20 cellular contexts compared by ENCODE assay signal in the genomic region with DNA sequence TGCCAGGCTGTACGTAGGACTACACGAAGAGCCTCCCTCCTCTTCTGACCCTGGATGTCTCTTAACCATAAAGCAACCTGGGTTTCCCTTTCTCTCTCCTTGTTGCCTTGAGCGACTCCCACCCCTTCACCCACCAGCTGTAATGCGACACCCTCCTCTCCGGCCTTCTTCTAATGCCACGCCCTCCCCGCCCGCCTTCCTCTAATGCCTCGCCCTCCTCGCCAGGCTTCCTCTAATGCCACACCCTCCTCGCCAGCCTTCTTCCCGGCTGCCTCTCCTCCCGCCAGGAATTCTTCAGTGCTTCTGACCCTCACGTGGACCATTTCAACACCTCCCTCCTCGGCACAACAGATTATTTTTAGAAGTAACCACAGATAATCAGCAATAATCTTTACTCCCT.
DNase-seq lines count a peak whose midpoint lies in the region; ATAC-seq, FAIRE-seq and TF ChIP-seq lines count a peak whose summit lies in the region.
"Had no signal": no experiment of that assay in that cellular context is flagged by ENCODE, and none has a peak within 500 bp of the region (broad histone marks: within the 10 kb centered on the region; RNA-seq: fewer than 3 reads in every experiment).

No MANE protein-coding gene starts in this region.

- H3K4me1 ChIP-seq in PC-3 (ENCODE audit: insufficient read depth, low read length) (peaks cover 11% of the 10 kb centered on the region; the same call in 1 of the 2 replicates), kidney (ENCODE audit: control insufficient read depth in 1 of 2, insufficient read depth in 1 of 2, low read depth in 1 of 2, low read length in 2 of 2) (no peaks in the 10 kb centered on the region), upper lobe of right lung (no peaks in the 10 kb centered on the region), heart right ventricle (no peaks in the 10 kb centered on the region)
- H3K4me1 ChIP-seq: pancreas, upper lobe of left lung had no signal

- no peak overlapping the region for H3K4me2 ChIP-seq in PC-3 (ENCODE audit: low read length)
- H3K4me2 ChIP-seq: smooth muscle cell had no signal

- FAIRE-seq in kidney (lab: Jason Lieb, UNC), result no peak
- FAIRE-seq: colon, pancreas had no signal

- H3K9ac ChIP-seq in PC-3 (ENCODE audit: low read length), result no peak overlapping the region
- H3K9ac ChIP-seq in kidney (ENCODE audit: low read length in 2 of 2), result no peak overlapping the region

- DNase-seq in NCI-H82 (lab: John Stamatoyannopoulos, UW) (peak; percentile 15), NCI-H82 treated with DMSO at 0.1 percent for 48 hours (lab: John Stamatoyannopoulos, UW; ENCODE audit: unreplicated experiment) (no peak), PC-3 (peak; percentile 11), kidney (peak; percentile 76), upper lobe of right lung (peak; percentile 72), erythroblast (lab: John Stamatoyannopoulos, UW) (no peak), nucleus accumbens (lab: John Stamatoyannopoulos, UW) (no peak), heart right ventricle (no peak)
- DNase-seq: activated naive CD4-positive, alpha-beta T cell treated with Interleukin-2 at 50 U/mL for 16 hours; CD4-positive, alpha-beta memory T cell; HCEC 1CT; KG1; NCI-H510A treated with DMSO at 0.1 percent for 48 hours; pancreas had no signal

- H3F3A ChIP-seq in PC-3 (ENCODE audit: low read length, unreplicated experiment), result no peaks in the 10 kb centered on the region

- no peak overlapping the region for H2AFZ ChIP-seq in PC-3 (ENCODE audit: low read length)

- intact Hi-C loops in PC-3 (cut with micrococcal nuclease) (no loop called here), kidney (cut with DNase I) (no loop called here), upper lobe of right lung (cut with DNase I) (no loop called here), heart right ventricle (cut with DNase I) (no loop called here)

- H3K27me3 ChIP-seq in PC-3 (ENCODE audit: low read length) (peaks cover 19% of the 10 kb centered on the region; the same call in 1 of the 2 replicates), upper lobe of right lung (no peaks in the 10 kb centered on the region), heart right ventricle (peaks cover 0 to 29% (median 7%) of the 10 kb centered on the region in 7 donors)
- H3K27me3 ChIP-seq: pancreas, upper lobe of left lung had no signal

- CTCF ChIA-PET in PC-3 (lab: Charles Lee), result no interaction called here

- H3K4me3 ChIP-seq in PC-3 (ENCODE audit: low read length) (no peak overlapping the region), kidney (ENCODE audit: low read length in 2 of 2) (no peak overlapping the region), upper lobe of right lung (no peak overlapping the region), heart right ventricle (no peak overlapping the region)
- H3K4me3 ChIP-seq: pancreas, smooth muscle cell, upper lobe of left lung had no signal

- WGBS in heart right ventricle, 2 donors, result 28 to 35% methylated on average over 15 of the region's 15 CpGs

- H3K27ac ChIP-seq in PC-3 (ENCODE audit: low read length), result no peak overlapping the region
- H3K27ac ChIP-seq in kidney (ENCODE audit: low read depth in 2 of 2, low read length in 2 of 2), result no peak overlapping the region
- no peak overlapping the region for H3K27ac ChIP-seq in upper lobe of right lung
- H3K27ac ChIP-seq in heart right ventricle, result no peak overlapping the region
- H3K27ac ChIP-seq: HL-60, pancreas, upper lobe of left lung had no signal

- no peak for TF ChIP-seq POLR2A in erythroblast (IDR thresholded peaks at IDR 0.05; ENCODE audit: low read length)

- H3K79me2 ChIP-seq in PC-3 (ENCODE audit: low read length), result no peaks in the 10 kb centered on the region

- BruUV-seq in PC-3 (replicated peaks; lab: Mats Ljungman, UMichigan), result no TSS peak

- no peaks in the 10 kb centered on the region for H3K36me3 ChIP-seq in PC-3 (ENCODE audit: low read depth, low read length)
- no peaks in the 10 kb centered on the region for H3K36me3 ChIP-seq in kidney (ENCODE audit: control insufficient read depth in 1 of 2, insufficient read depth in 2 of 2, low read length in 2 of 2)
- no peaks in the 10 kb centered on the region for H3K36me3 ChIP-seq in upper lobe of right lung
- H3K36me3 ChIP-seq in heart right ventricle, result no peaks in the 10 kb centered on the region
- H3K36me3 ChIP-seq: pancreas, upper lobe of left lung had no signal

- no peak for TF ChIP-seq CTCF in PC-3 (conservative IDR thresholded peaks at IDR 0.05; ENCODE audit: low read depth, low read length)
- no peak for TF ChIP-seq CTCF in kidney (IDR thresholded peaks at IDR 0.05; ENCODE audit: borderline replicate concordance, extremely low read depth, insufficient read depth)
- no peak for TF ChIP-seq CTCF in upper lobe of right lung (IDR thresholded peaks at IDR 0.05)
- TF ChIP-seq CTCF in heart right ventricle (IDR thresholded peaks at IDR 0.05), result no peak

- no peaks in the 10 kb centered on the region for H3K9me3 ChIP-seq in PC-3 (ENCODE audit: low read length)
- no peaks in the 10 kb centered on the region for H3K9me3 ChIP-seq in kidney (ENCODE audit: control insufficient read depth in 1 of 2, low read length in 2 of 2)
- no peaks in the 10 kb centered on the region for H3K9me3 ChIP-seq in upper lobe of right lung
- H3K9me3 ChIP-seq in heart right ventricle, result no peaks in the 10 kb centered on the region
- H3K9me3 ChIP-seq: pancreas, upper lobe of left lung had no signal

- H3K9me2 ChIP-seq in PC-3 (replicated peaks; ENCODE audit: low read length), result no peaks in the 10 kb centered on the region

- POLR2A ChIA-PET in PC-3 (lab: Charles Lee; ENCODE audit: unreplicated experiment), result no interaction called here

- H4K20me1 ChIP-seq in PC-3 (ENCODE audit: low read length), result no peaks in the 10 kb centered on the region

- no peak for ATAC-seq in PC-3
- ATAC-seq in upper lobe of right lung, result peak; percentile 62
- ATAC-seq in heart right ventricle, result no peak
- ATAC-seq: activated CD4-positive, CD25-positive, alpha-beta regulatory T cell treated with anti-CD3 and anti-CD28 coated beads, Interleukin-2, amount 50 U/mL, for 24 hours; pancreas; stimulated activated effector memory CD8-positive, alpha-beta T cell treated with anti-CD3 and anti-CD28 coated beads, Interleukin-12 subunit alpha, Interleukin-12 subunit beta, amount 100 ng/mL, for 72 hours had no signal

Comparison
In these comparisons a context has a peak if more than half of its experiments do, and no peak if none do; other contexts are left out.
1. DNase-seq: peak in NCI-H82 (single experiment), PC-3 (single experiment), kidney (single experiment) and upper lobe of right lung (single experiment); none in NCI-H82 treated with DMSO at 0.1 percent for 48 hours (single experiment), erythroblast (0 of 2), nucleus accumbens (0 of 56) and heart right ventricle (0 of 2).